In the genomic region with DNA sequence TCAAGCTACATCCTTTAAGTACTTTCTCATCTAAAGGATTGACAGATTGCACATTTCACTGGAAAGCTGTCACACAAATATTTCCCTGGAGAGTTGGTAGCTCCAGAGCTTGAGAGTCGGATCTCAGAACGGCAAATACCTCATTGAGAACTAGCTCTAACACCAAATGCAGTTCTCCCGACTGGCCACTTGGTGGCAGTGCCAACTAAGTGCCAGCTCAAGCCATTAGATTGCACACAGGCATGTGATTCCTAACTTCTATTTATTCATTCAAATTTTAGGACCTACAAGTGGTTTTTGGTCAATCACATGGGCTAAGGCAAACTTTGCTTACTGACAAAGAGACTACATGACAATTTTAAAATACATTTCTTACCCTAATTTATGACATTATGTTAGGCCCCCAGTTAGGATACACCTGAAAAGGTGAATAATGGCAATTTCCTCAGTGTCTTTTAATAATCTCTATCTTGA, we compare ENCODE assay signal across 8 cellular contexts. TPM values are rescaled to one million over a fixed set of nuclear protein-coding genes. Genes with fewer than 3 reads are reported as not detected.
DNase-seq lines count a peak whose midpoint lies in the region; ATAC-seq and TF ChIP-seq lines count a peak whose summit lies in the region.

No MANE protein-coding gene starts in this region.

- no peaks in the 10 kb centered on the region for H3K36me3 Mint-ChIP-seq in HFFc6 (ENCODE audit: low read depth)

- in situ Hi-C loops in astrocyte of the spinal cord (cut with HindIII; ENCODE audit: low sequenced_read_pairs), result no loop called here

- no peaks in the 10 kb centered on the region for H3K36me3 ChIP-seq in MG63
- no peaks in the 10 kb centered on the region for H3K36me3 ChIP-seq in RWPE2 (ENCODE audit: low read depth)

- peaks cover 17% of the 10 kb centered on the region for H3K27me3 Mint-ChIP-seq in HFFc6 (ENCODE audit: insufficient read depth)

- H3K4me1 Mint-ChIP-seq in HFFc6 (ENCODE audit: low read depth), result peaks cover 12% of the 10 kb centered on the region

- no peak overlapping the region for H3K27ac ChIP-seq in RWPE2 (ENCODE audit: poor library complexity, severe bottlenecking)

- no peak overlapping the region for H3K27ac Mint-ChIP-seq in HFFc6

- DNase-seq in activated gamma-delta T cell treated with Interleukin-2 at 50 U/mL for 16 hours (peak; percentile 9), activated gamma-delta T cell (lab: John Stamatoyannopoulos, UW) (no peak), HFFc6 (peak; percentile 65), MG63 (peak; percentile 48), RWPE2 (ENCODE audit: low spot score) (no peak), astrocyte of the spinal cord (ENCODE audit: low read depth, low spot score) (peak; percentile 59), iPS-NIHi11 (ENCODE audit: low spot score) (peak; percentile 63)
- peak; percentile 11 for DNase-seq in stimulated activated CD4-positive, alpha-beta T cell treated with anti-CD3 and anti-CD28 coated beads, Interleukin-12 subunit alpha, Interleukin-12 subunit beta, amount 100 ng/mL, for 4 hours

- TF ChIP-seq CTCF in HFFc6 (IDR thresholded peaks at IDR 0.05) (peak; percentile 96), RWPE2 (IDR thresholded peaks at IDR 0.05; ENCODE audit: poor library complexity, severe bottlenecking) (peak; percentile 92), astrocyte of the spinal cord (IDR thresholded peaks at IDR 0.05; ENCODE audit: low read depth, low read length) (peak; percentile 95)

- H3K9me3 Mint-ChIP-seq in HFFc6, result no peaks in the 10 kb centered on the region

- H3K4me1 ChIP-seq in RWPE2 (ENCODE audit: insufficient read depth, poor library complexity, severe bottlenecking), result no peaks in the 10 kb centered on the region

- no peak overlapping the region for H3K4me3 Mint-ChIP-seq in HFFc6

- H3K27me3 ChIP-seq in MG63, result no peaks in the 10 kb centered on the region
- H3K27me3 ChIP-seq in RWPE2 (ENCODE audit: insufficient read depth, poor library complexity, severe bottlenecking), result peaks cover 38% of the 10 kb centered on the region

- H3K9me3 ChIP-seq in MG63 (no peaks in the 10 kb centered on the region), RWPE2 (ENCODE audit: severe bottlenecking) (no peaks in the 10 kb centered on the region)

- ATAC-seq in RWPE2 (ENCODE audit: low read depth), result peak; percentile 76

- H3K4me3 ChIP-seq in MG63 (no peak overlapping the region), RWPE2 (ENCODE audit: severe bottlenecking) (no peak overlapping the region), astrocyte of the spinal cord (ENCODE audit: low read depth, low read length) (no peak overlapping the region)

RNA-seq across cellular contexts. Expression of gene MCHR2, which starts 7.9 kb away (rescaled TPM):
- total RNA-seq in HFFc6 (2021; fragmentation: NEBNext Ultra II Directional; extraction: Animal tissue kit (Norgen Biotek cat#: 25700)), result not detected
- total RNA-seq in MG63 (2014; rRNA removed; shearing (Covaris generic); ENCODE audit: low replicate concordance), result not detected in 2 replicates

Comparison
In these comparisons a context has a peak if more than half of its experiments do, and no peak if none do; other contexts are left out.
1. DNase-seq: peak in activated gamma-delta T cell treated with Interleukin-2 at 50 U/mL for 16 hours (single experiment), HFFc6 (single experiment), MG63 (single experiment), astrocyte of the spinal cord (single experiment), iPS-NIHi11 (single experiment) and stimulated activated CD4-positive, alpha-beta T cell treated with anti-CD3 and anti-CD28 coated beads, Interleukin-12 subunit alpha, Interleukin-12 subunit beta, amount 100 ng/mL, for 4 hours (single experiment); none in activated gamma-delta T cell (single experiment) and RWPE2 (single experiment).
2. Peak in every context shown above with its lines, with median percentiles within 50 percentile points of each other: CTCF ChIP-seq.